1 cellular context compared by ENCODE assay signal in the genomic region with DNA sequence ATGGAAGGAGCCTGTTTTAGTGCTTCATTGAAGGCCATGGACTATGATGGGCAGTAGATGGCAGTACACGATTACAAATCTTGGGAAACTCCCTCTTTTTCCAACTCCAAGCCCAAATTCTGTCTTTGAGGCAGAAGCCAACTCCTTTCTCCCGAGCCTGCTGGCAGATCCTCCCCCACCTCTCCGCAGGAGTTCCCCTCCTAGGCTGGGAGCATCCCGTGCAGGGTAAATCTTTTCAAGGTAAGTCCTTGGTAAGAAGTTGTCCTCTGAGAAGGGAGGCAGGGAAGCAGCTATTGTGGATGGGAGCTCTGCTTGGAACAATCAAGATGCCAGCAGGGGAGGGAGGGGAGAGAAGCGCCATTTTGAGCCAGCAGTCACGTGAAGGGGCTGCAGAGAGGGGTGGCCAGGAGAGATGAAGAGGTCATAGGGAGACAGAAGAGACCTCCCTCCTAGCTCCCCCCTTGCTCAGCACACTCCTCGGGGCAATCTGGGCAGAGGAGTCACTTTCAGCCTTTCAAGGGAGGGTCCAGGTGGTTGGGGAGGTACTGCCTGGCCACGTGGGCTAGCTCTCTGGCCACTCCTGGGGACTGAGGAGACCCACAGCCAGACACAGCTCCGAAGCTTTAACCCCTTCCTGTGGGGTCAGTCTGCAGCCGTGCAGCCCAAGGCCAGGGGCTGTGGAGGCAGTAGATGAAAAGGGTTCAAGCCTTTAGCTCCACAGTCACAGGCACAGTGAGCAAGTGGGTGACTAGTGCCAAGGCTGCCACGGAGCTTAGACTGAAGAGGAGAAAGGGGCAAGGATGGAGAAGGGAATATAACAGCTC.
A peak's percentile ranks its signal among the peaks of the same experiment; 100 is the strongest.
TF ChIP-seq lines count a peak whose summit lies in the region.

No MANE protein-coding gene starts in this region.

TF ChIP-seq in WTC11, 78 proteins besides CTCF, POLR2A, EP300 and RAD21 (continued from another document):
- TF ChIP-seq FOXP1 (CRISPR knock-in tag; IDR thresholded peaks at IDR 0.05; ENCODE audit: borderline replicate concordance) = peak; percentile 48; the same call in 1 of the 2 replicates
- TF ChIP-seq TP53 (CRISPR knock-in tag; IDR thresholded peaks at IDR 0.05) = no peak
- TF ChIP-seq, protein P1, sequence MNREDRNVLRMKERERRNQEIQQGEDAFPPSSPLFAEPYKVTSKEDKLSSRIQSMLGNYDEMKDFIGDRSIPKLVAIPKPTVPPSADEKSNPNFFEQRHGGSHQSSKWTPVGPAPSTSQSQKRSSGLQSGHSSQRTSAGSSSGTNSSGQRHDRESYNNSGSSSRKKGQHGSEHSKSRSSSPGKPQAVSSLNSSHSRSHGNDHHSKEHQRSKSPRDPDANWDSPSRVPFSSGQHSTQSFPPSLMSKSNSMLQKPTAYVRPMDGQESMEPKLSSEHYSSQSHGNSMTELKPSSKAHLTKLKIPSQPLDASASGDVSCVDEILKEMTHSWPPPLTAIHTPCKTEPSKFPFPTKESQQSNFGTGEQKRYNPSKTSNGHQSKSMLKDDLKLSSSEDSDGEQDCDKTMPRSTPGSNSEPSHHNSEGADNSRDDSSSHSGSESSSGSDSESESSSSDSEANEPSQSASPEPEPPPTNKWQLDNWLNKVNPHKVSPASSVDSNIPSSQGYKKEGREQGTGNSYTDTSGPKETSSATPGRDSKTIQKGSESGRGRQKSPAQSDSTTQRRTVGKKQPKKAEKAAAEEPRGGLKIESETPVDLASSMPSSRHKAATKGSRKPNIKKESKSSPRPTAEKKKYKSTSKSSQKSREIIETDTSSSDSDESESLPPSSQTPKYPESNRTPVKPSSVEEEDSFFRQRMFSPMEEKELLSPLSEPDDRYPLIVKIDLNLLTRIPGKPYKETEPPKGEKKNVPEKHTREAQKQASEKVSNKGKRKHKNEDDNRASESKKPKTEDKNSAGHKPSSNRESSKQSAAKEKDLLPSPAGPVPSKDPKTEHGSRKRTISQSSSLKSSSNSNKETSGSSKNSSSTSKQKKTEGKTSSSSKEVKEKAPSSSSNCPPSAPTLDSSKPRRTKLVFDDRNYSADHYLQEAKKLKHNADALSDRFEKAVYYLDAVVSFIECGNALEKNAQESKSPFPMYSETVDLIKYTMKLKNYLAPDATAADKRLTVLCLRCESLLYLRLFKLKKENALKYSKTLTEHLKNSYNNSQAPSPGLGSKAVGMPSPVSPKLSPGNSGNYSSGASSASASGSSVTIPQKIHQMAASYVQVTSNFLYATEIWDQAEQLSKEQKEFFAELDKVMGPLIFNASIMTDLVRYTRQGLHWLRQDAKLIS (CRISPR knock-in tag; IDR thresholded peaks at IDR 0.05; ENCODE audit: borderline replicate concordance) = no peak; the same call in 1 of the 2 replicates
- TF ChIP-seq, protein P2, sequence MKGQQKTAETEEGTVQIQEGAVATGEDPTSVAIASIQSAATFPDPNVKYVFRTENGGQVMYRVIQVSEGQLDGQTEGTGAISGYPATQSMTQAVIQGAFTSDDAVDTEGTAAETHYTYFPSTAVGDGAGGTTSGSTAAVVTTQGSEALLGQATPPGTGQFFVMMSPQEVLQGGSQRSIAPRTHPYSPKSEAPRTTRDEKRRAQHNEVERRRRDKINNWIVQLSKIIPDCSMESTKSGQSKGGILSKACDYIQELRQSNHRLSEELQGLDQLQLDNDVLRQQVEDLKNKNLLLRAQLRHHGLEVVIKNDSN (CRISPR knock-in tag; IDR thresholded peaks at IDR 0.05) = peak; percentile 98
- TF ChIP-seq FOXJ3 (CRISPR knock-in tag; IDR thresholded peaks at IDR 0.05; ENCODE audit: borderline replicate concordance) = no peak
- no peak; the same call in 1 of the 2 replicates for TF ChIP-seq SMAD3 (CRISPR knock-in tag; IDR thresholded peaks at IDR 0.05; ENCODE audit: borderline replicate concordance)
- TF ChIP-seq ZNF121 (CRISPR knock-in tag; IDR thresholded peaks at IDR 0.05) = no peak
- TF ChIP-seq ZNF138 (CRISPR knock-in tag; conservative IDR thresholded peaks at IDR 0.05) = no peak
- 0 out of 2 replicates have a peak, but pooled peaks have one; percentile 26 for TF ChIP-seq TEAD1 (CRISPR knock-in tag; IDR thresholded peaks at IDR 0.05)
- TF ChIP-seq, protein P3, sequence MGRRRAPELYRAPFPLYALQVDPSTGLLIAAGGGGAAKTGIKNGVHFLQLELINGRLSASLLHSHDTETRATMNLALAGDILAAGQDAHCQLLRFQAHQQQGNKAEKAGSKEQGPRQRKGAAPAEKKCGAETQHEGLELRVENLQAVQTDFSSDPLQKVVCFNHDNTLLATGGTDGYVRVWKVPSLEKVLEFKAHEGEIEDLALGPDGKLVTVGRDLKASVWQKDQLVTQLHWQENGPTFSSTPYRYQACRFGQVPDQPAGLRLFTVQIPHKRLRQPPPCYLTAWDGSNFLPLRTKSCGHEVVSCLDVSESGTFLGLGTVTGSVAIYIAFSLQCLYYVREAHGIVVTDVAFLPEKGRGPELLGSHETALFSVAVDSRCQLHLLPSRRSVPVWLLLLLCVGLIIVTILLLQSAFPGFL (CRISPR knock-in tag; IDR thresholded peaks at IDR 0.05; ENCODE audit: borderline replicate concordance) = no peak
- TF ChIP-seq NFE2L1 (CRISPR knock-in tag; IDR thresholded peaks at IDR 0.05) = 0 out of 2 replicates have a peak, but pooled peaks have one; percentile 54
- peak; percentile 67 for TF ChIP-seq ETV6 (CRISPR knock-in tag; IDR thresholded peaks at IDR 0.05)
- peak; percentile 62 for TF ChIP-seq ZNF423 (CRISPR knock-in tag; IDR thresholded peaks at IDR 0.05)
- TF ChIP-seq, protein P4, sequence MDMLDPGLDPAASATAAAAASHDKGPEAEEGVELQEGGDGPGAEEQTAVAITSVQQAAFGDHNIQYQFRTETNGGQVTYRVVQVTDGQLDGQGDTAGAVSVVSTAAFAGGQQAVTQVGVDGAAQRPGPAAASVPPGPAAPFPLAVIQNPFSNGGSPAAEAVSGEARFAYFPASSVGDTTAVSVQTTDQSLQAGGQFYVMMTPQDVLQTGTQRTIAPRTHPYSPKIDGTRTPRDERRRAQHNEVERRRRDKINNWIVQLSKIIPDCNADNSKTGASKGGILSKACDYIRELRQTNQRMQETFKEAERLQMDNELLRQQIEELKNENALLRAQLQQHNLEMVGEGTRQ (CRISPR knock-in tag; IDR thresholded peaks at IDR 0.05) = peak; percentile 96
- peak; percentile 39; the same call in 1 of the 2 replicates for TF ChIP-seq ZNF671 (CRISPR knock-in tag; IDR thresholded peaks at IDR 0.05)
